1 cellular context compared by ENCODE assay signal in the genomic region with DNA sequence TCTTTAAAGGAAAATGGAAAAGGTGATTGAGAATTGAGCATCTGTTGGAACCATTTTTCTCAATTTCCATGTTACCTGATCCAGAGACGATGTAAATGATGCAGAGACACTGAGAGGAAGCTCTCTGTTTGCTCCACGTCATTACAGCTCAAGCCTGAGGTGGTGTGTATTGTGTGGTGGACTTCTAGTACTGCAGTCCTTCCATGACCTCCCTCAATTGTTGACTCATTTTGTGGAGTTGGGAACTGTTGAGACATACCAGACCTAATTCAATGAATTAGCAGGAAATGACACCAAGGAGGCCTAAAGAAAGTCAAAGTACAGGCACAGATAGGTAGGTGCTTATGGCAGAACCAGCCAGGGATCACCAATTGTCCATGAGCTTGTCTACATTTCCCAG.
TF ChIP-seq lines count a peak whose summit lies in the region.

No MANE protein-coding gene starts in this region.

TF ChIP-seq in IMR-90, 13 proteins besides CTCF, POLR2A, EP300 and RAD21:
- TF ChIP-seq CEBPB (IDR thresholded peaks at IDR 0.05; ENCODE audit: low read depth, low read length): peak; percentile 45; the same call in 1 of the 2 replicates
- no peak for TF ChIP-seq BHLHE40 (IDR thresholded peaks at IDR 0.05; ENCODE audit: low read depth, low read length)
